Comparison of ENCODE assay signal across 8 cellular contexts in genomic region chr12:57200497-57200896, GRCh38. TPM values are rescaled to one million over a fixed set of nuclear protein-coding genes. Genes with fewer than 3 reads are reported as not detected.
"Had no signal": no experiment of that assay in that cellular context is flagged by ENCODE, and none has a peak within 500 bp of the region (broad histone marks: within the 10 kb centered on the region; RNA-seq: fewer than 3 reads in every experiment).

No MANE protein-coding gene starts in this region.

- H3K9ac ChIP-seq: KMS-11 had no signal

- DNase-seq: IMR-90, KBM-7, KG1 had no signal

- ATAC-seq: HepG2, K562 had no signal

- H3K4me2 ChIP-seq: KMS-11 had no signal

- H3K4me3 ChIP-seq: K562 had no signal

- H3K27ac ChIP-seq: HL-60, KMS-11 had no signal

RNA-seq across cellular contexts. Expression of gene LRP1-AS, which starts 53.1 kb away (rescaled TPM):
- polyA plus RNA-seq: IgD-negative memory B cell, IMR-90, K562 had no signal
